1 cellular context compared by ENCODE assay signal in the genomic region with DNA sequence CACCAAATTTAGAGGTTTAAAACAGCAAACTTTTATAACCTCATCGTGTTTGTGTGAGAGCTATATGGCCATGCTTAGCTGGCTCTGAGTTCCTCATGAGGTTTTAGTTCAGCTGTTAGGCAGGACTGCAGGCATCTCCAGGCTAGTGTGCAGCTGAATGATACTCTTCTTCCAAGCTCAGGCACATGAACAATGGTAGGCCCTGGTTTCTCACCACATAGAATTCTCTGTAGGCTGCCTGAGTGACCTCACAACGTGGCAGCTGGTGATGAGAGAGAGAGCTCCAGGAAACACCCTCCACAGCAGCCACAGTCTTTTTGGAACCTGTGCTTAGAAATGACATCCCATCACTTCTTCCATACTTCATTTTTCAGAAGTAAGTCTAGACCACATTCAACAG.
TF ChIP-seq lines count a peak whose summit lies in the region.

No MANE protein-coding gene starts in this region.

TF ChIP-seq in K562, 482 proteins besides CTCF, POLR2A, EP300 and RAD21 (continued from another document):
- TF ChIP-seq, protein P1, sequence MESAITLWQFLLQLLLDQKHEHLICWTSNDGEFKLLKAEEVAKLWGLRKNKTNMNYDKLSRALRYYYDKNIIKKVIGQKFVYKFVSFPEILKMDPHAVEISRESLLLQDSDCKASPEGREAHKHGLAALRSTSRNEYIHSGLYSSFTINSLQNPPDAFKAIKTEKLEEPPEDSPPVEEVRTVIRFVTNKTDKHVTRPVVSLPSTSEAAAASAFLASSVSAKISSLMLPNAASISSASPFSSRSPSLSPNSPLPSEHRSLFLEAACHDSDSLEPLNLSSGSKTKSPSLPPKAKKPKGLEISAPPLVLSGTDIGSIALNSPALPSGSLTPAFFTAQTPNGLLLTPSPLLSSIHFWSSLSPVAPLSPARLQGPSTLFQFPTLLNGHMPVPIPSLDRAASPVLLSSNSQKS (CRISPR knock-in tag; IDR thresholded peaks at IDR 0.05) = no peak
- TF ChIP-seq SETDB1 (IDR thresholded peaks at IDR 0.05; ENCODE audit: low read length) = peak; percentile 64
